1 cellular context compared by ENCODE assay signal in the genomic region with DNA sequence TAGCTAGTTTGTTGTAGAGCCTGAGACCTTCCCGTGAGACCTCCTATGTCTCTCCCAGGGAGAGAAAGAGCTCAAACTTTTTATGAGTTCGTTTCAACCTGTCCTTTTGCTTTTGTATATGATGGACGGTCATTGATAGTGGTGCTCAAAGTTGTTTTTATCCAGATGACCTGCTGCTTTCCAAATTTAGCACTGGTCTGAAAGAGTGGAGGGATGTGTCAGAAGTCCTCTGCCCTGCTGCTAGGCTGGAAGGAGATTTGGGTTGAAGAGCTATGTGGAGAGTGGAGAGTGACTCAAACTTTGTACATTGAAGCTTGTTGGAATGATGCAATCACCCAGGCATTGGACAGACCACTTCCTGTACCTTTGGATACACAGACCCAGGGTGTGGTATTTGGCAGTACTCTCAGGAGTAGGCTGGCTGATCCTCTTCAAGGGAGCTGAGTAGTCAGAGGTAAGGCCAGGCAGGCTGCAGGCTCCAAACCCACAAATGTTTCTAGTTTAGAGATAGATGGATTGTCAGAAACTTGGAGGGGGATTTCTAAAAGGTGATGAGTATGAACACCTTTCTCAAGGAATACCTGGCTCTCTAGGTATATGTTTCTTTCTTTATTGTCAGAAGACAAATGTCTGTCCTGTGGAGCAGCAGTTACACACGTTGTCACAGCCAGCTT.
TF ChIP-seq lines count a peak whose summit lies in the region.

No MANE protein-coding gene starts in this region.

TF ChIP-seq in HepG2, 621 proteins besides CTCF, POLR2A, EP300 and RAD21 (continued from another document and continues in another):
- TF ChIP-seq DRAP1 (CRISPR knock-in tag; IDR thresholded peaks at IDR 0.05) (0 out of 2 replicates have a peak, but pooled peaks have one; percentile 20), ZBTB8A (CRISPR knock-in tag; IDR thresholded peaks at IDR 0.05; ENCODE audit: borderline replicate concordance, low read depth) (no peak), CHD2 (IDR thresholded peaks at IDR 0.05; ENCODE audit: low read depth, low read length) (no peak), AKAP8 (CRISPR knock-in tag; IDR thresholded peaks at IDR 0.05) (no peak), E2F2 (CRISPR knock-in tag; IDR thresholded peaks at IDR 0.05; ENCODE audit: borderline replicate concordance) (no peak), MED8 (CRISPR knock-in tag; IDR thresholded peaks at IDR 0.05; ENCODE audit: insufficient replicate concordance) (no peak), PHF20 (CRISPR knock-in tag; IDR thresholded peaks at IDR 0.05) (no peak), ZNF224 (CRISPR knock-in tag; IDR thresholded peaks at IDR 0.05) (no peak), KDM4B (CRISPR knock-in tag; IDR thresholded peaks at IDR 0.05) (no peak), HMGA1 (CRISPR knock-in tag; conservative IDR thresholded peaks at IDR 0.05) (no peak), ZNF354B (CRISPR knock-in tag; IDR thresholded peaks at IDR 0.05) (no peak), DNMT1 (CRISPR knock-in tag; IDR thresholded peaks at IDR 0.05) (no peak), CREBL2 (CRISPR knock-in tag; IDR thresholded peaks at IDR 0.05; ENCODE audit: borderline replicate concordance) (no peak), PCBP1 (IDR thresholded peaks at IDR 0.05; ENCODE audit: borderline replicate concordance, low read depth, low read length) (no peak), MAFF (IDR thresholded peaks at IDR 0.05; ENCODE audit: low read depth, low read length) (no peak), THAP7 (CRISPR knock-in tag; IDR thresholded peaks at IDR 0.05) (no peak), KLF9 (CRISPR knock-in tag; IDR thresholded peaks at IDR 0.05; ENCODE audit: low read depth) (no peak), ZNF619 (CRISPR knock-in tag; IDR thresholded peaks at IDR 0.05) (no peak), PHF21A (CRISPR knock-in tag; IDR thresholded peaks at IDR 0.05) (no peak), CEBPG (CRISPR knock-in tag; IDR thresholded peaks at IDR 0.05) (peak; percentile 99), CC2D1A (CRISPR knock-in tag; IDR thresholded peaks at IDR 0.05) (no peak), ZFY (CRISPR knock-in tag; IDR thresholded peaks at IDR 0.05) (no peak), RFX1 (IDR thresholded peaks at IDR 0.05) (no peak), CCAR2 (optimal IDR thresholded peaks at IDR 0.05; ENCODE audit: low read depth, low read length) (no peak), CEBPB (IDR thresholded peaks at IDR 0.05; ENCODE audit: borderline replicate concordance, low read depth, low read length) (peak; percentile 98), PITX1 (CRISPR knock-in tag; IDR thresholded peaks at IDR 0.05) (no peak)
- TF ChIP-seq, protein P1, sequence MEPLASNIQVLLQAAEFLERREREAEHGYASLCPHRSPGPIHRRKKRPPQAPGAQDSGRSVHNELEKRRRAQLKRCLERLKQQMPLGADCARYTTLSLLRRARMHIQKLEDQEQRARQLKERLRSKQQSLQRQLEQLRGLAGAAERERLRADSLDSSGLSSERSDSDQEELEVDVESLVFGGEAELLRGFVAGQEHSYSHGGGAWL (CRISPR knock-in tag; IDR thresholded peaks at IDR 0.05), result no peak
- TF ChIP-seq, protein P2, sequence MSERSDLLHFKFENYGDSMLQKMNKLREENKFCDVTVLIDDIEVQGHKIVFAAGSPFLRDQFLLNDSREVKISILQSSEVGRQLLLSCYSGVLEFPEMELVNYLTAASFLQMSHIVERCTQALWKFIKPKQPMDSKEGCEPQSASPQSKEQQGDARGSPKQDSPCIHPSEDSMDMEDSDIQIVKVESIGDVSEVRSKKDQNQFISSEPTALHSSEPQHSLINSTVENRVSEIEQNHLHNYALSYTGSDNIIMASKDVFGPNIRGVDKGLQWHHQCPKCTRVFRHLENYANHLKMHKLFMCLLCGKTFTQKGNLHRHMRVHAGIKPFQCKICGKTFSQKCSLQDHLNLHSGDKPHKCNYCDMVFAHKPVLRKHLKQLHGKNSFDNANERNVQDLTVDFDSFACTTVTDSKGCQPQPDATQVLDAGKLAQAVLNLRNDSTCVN (CRISPR knock-in tag; IDR thresholded peaks at IDR 0.05; ENCODE audit: borderline replicate concordance), result no peak
- TF ChIP-seq, protein P3, sequence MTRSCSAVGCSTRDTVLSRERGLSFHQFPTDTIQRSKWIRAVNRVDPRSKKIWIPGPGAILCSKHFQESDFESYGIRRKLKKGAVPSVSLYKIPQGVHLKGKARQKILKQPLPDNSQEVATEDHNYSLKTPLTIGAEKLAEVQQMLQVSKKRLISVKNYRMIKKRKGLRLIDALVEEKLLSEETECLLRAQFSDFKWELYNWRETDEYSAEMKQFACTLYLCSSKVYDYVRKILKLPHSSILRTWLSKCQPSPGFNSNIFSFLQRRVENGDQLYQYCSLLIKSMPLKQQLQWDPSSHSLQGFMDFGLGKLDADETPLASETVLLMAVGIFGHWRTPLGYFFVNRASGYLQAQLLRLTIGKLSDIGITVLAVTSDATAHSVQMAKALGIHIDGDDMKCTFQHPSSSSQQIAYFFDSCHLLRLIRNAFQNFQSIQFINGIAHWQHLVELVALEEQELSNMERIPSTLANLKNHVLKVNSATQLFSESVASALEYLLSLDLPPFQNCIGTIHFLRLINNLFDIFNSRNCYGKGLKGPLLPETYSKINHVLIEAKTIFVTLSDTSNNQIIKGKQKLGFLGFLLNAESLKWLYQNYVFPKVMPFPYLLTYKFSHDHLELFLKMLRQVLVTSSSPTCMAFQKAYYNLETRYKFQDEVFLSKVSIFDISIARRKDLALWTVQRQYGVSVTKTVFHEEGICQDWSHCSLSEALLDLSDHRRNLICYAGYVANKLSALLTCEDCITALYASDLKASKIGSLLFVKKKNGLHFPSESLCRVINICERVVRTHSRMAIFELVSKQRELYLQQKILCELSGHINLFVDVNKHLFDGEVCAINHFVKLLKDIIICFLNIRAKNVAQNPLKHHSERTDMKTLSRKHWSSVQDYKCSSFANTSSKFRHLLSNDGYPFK (CRISPR knock-in tag; IDR thresholded peaks at IDR 0.05; ENCODE audit: borderline replicate concordance), result no peak
- TF ChIP-seq, protein P4, sequence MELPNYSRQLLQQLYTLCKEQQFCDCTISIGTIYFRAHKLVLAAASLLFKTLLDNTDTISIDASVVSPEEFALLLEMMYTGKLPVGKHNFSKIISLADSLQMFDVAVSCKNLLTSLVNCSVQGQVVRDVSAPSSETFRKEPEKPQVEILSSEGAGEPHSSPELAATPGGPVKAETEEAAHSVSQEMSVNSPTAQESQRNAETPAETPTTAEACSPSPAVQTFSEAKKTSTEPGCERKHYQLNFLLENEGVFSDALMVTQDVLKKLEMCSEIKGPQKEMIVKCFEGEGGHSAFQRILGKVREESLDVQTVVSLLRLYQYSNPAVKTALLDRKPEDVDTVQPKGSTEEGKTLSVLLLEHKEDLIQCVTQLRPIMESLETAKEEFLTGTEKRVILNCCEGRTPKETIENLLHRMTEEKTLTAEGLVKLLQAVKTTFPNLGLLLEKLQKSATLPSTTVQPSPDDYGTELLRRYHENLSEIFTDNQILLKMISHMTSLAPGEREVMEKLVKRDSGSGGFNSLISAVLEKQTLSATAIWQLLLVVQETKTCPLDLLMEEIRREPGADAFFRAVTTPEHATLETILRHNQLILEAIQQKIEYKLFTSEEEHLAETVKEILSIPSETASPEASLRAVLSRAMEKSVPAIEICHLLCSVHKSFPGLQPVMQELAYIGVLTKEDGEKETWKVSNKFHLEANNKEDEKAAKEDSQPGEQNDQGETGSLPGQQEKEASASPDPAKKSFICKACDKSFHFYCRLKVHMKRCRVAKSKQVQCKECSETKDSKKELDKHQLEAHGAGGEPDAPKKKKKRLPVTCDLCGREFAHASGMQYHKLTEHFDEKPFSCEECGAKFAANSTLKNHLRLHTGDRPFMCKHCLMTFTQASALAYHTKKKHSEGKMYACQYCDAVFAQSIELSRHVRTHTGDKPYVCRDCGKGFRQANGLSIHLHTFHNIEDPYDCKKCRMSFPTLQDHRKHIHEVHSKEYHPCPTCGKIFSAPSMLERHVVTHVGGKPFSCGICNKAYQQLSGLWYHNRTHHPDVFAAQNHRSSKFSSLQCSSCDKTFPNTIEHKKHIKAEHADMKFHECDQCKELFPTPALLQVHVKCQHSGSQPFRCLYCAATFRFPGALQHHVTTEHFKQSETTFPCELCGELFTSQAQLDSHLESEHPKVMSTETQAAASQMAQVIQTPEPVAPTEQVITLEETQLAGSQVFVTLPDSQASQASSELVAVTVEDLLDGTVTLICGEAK (IDR thresholded peaks at IDR 0.05), result no peak
- TF ChIP-seq, protein P4 (CRISPR knock-in tag; IDR thresholded peaks at IDR 0.05), result no peak
- TF ChIP-seq, protein P5, sequence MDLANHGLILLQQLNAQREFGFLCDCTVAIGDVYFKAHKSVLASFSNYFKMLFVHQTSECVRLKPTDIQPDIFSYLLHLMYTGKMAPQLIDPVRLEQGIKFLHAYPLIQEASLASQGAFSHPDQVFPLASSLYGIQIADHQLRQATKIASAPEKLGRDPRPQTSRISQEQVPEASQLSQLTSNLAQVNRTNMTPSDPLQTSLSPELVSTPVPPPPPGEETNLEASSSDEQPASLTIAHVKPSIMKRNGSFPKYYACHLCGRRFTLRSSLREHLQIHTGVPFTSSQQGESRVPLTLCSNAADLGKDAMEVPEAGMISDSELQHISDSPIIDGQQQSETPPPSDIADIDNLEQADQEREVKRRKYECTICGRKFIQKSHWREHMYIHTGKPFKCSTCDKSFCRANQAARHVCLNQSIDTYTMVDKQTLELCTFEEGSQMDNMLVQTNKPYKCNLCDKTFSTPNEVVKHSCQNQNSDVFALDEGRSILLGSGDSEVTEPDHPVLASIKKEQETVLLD (CRISPR knock-in tag; IDR thresholded peaks at IDR 0.05; ENCODE audit: low read depth), result no peak
- TF ChIP-seq, protein P6, sequence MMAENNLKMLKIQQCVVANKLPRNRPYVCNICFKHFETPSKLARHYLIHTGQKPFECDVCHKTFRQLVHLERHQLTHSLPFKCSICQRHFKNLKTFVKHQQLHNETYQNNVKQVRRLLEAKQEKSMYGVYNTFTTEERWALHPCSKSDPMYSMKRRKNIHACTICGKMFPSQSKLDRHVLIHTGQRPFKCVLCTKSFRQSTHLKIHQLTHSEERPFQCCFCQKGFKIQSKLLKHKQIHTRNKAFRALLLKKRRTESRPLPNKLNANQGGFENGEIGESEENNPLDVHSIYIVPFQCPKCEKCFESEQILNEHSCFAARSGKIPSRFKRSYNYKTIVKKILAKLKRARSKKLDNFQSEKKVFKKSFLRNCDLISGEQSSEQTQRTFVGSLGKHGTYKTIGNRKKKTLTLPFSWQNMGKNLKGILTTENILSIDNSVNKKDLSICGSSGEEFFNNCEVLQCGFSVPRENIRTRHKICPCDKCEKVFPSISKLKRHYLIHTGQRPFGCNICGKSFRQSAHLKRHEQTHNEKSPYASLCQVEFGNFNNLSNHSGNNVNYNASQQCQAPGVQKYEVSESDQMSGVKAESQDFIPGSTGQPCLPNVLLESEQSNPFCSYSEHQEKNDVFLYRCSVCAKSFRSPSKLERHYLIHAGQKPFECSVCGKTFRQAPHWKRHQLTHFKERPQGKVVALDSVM (CRISPR knock-in tag; IDR thresholded peaks at IDR 0.05), result no peak
- TF ChIP-seq, protein P7, sequence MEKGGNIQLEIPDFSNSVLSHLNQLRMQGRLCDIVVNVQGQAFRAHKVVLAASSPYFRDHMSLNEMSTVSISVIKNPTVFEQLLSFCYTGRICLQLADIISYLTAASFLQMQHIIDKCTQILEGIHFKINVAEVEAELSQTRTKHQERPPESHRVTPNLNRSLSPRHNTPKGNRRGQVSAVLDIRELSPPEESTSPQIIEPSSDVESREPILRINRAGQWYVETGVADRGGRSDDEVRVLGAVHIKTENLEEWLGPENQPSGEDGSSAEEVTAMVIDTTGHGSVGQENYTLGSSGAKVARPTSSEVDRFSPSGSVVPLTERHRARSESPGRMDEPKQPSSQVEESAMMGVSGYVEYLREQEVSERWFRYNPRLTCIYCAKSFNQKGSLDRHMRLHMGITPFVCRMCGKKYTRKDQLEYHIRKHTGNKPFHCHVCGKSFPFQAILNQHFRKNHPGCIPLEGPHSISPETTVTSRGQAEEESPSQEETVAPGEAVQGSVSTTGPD (CRISPR knock-in tag; IDR thresholded peaks at IDR 0.05), result no peak
